ENCODE assay signal across 13 cellular contexts in the genomic region with DNA sequence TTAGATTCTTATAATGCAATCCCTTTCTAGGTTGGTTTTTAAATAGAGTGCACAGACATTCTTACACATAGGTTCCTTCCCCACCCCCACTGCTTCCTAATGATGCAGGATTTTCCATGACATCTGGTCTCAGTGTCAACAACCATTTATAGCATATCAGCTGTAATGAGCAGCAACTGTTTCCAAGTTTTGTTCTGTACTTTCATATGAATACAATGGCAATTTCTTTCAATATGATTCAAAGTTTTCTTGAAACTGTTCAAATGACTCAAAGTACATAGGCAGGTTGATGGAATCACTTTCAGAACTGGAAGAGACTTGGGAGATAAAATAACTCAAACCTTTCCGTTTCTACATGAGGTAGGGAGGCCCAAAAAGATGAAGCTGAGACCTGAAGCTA.
DNase-seq lines count a peak whose midpoint lies in the region; ATAC-seq and TF ChIP-seq lines count a peak whose summit lies in the region.
"Had no signal": no experiment of that assay in that cellular context is flagged by ENCODE, and none has a peak within 500 bp of the region (broad histone marks: within the 10 kb centered on the region; RNA-seq: fewer than 3 reads in every experiment).

No MANE protein-coding gene starts in this region.

- H3K4me1 ChIP-seq in GM23248 (ENCODE audit: insufficient read depth) = peaks cover 29% of the 10 kb centered on the region
- H3K4me1 ChIP-seq in SJCRH30 = peaks cover 17% of the 10 kb centered on the region
- peaks cover 7% of the 10 kb centered on the region for H3K4me1 ChIP-seq in fibroblast of lung (ENCODE audit: control insufficient read depth, extremely low read depth, insufficient read depth, low read length)
- peaks cover 0 to 24% (median 3%) of the 10 kb centered on the region in 3 donors for H3K4me1 ChIP-seq in gastroesophageal sphincter

- H3K9me3 ChIP-seq in GM23248 (ENCODE audit: low read depth) (no peaks in the 10 kb centered on the region), SJCRH30 (replicated peaks) (no peaks in the 10 kb centered on the region), fibroblast of lung (ENCODE audit: control insufficient read depth, insufficient read depth, low read depth, low read length) (no peaks in the 10 kb centered on the region), gastroesophageal sphincter (no peaks in the 10 kb centered on the region)

- no peak overlapping the region for H3K4me3 ChIP-seq in GM23248
- no peak overlapping the region for H3K4me3 ChIP-seq in SJCRH30
- no peak overlapping the region for H3K4me3 ChIP-seq in fibroblast of lung (replicated peaks in 1 of 4; ENCODE audit: control extremely low read depth in 1 of 4, insufficient read depth in 1 of 4, low read depth in 3 of 4, low read length in 4 of 4)
- H3K4me3 ChIP-seq in H7 (ENCODE audit: insufficient read depth, low read depth, low read length) = no peak overlapping the region
- no peak overlapping the region for H3K4me3 ChIP-seq in gastroesophageal sphincter
- H3K4me3 ChIP-seq: SK-N-MC had no signal

- DNase-seq in GM23248 = peak; percentile 50
- DNase-seq in SJCRH30 = peak; percentile 13 to 49
- peak; percentile 40 to 46 for DNase-seq in fibroblast of lung (ENCODE audit: low read depth in 2 of 2)
- peak; percentile 27 to 44 (median 31) for DNase-seq in stimulated activated CD4-positive, alpha-beta T cell treated with anti-CD3 and anti-CD28 coated beads, Interleukin-1b, Interleukin-23, amount 100 ng/mL, for 24 hours (ENCODE audit: low read depth in 4 of 4, low spot score in 1 of 4)
- DNase-seq in H7 = no peak
- DNase-seq in posterior cingulate gyrus = no peak
- DNase-seq in omental fat pad (ENCODE audit: low spot score) = no peak
- DNase-seq: DND-41; effector CD8-positive, alpha-beta T cell; kidney; NCI-H2227 treated with DMSO at 0.1 percent for 48 hours had no signal

- H3K9me2 ChIP-seq in GM23248 (ENCODE audit: insufficient read depth) = no peaks in the 10 kb centered on the region

- H3K36me3 ChIP-seq in GM23248 (ENCODE audit: low read depth) (peaks cover 9% of the 10 kb centered on the region), SJCRH30 (no peaks in the 10 kb centered on the region), fibroblast of lung (ENCODE audit: control insufficient read depth, insufficient read depth, low read length) (peaks cover 1% of the 10 kb centered on the region), H7 (replicated peaks; ENCODE audit: control insufficient read depth, insufficient read depth, low read length) (no peaks in the 10 kb centered on the region), gastroesophageal sphincter (no peaks in the 10 kb centered on the region)

- 100% methylated on average over 1 of the region's 1 CpG for WGBS in GM23248 (ENCODE audit: low coverage in 1 of 2, low lambda C conversion rate in 2 of 2, missing lambda C conversion rate in 2 of 2), 2 experiments
- 63 to 82% methylated on average over 1 of the region's 1 CpG for WGBS in gastroesophageal sphincter (ENCODE audit: low coverage in 1 of 2), 2 donors

- H2AFZ ChIP-seq in GM23248 (no peak overlapping the region), fibroblast of lung (ENCODE audit: low read length) (no peak overlapping the region)

- TF ChIP-seq EP300 in gastroesophageal sphincter (IDR thresholded peaks at IDR 0.05) = no peak

- in situ Hi-C loops in GM23248 (cut with MboI) = loop anchor here (25.0 kb wide), 1 partner anchor 846 kb away; no protein-coding TSS in a partner anchor

- H3K27me3 ChIP-seq in GM23248 (replicated peaks; ENCODE audit: insufficient read depth) (no peaks in the 10 kb centered on the region), SJCRH30 (no peaks in the 10 kb centered on the region), fibroblast of lung (ENCODE audit: control insufficient read depth, insufficient read depth, low read length) (no peaks in the 10 kb centered on the region), H7 (ENCODE audit: control insufficient read depth, insufficient read depth, low read length) (no peaks in the 10 kb centered on the region), gastroesophageal sphincter (no peaks in the 10 kb centered on the region)

- H3K4me2 ChIP-seq in GM23248 (ENCODE audit: unreplicated experiment) = peak overlapping the region; percentile 35
- no peak overlapping the region for H3K4me2 ChIP-seq in fibroblast of lung (ENCODE audit: extremely low read depth, insufficient read depth, low read length)

- intact Hi-C loops in posterior cingulate gyrus (cut with DNase I) = no loop called here

- H4K20me1 ChIP-seq in GM23248 (ENCODE audit: insufficient read depth) (no peaks in the 10 kb centered on the region), fibroblast of lung (ENCODE audit: control insufficient read depth, extremely low read depth, insufficient read depth, low read length) (no peaks in the 10 kb centered on the region)

- no peak for TF ChIP-seq POLR2A in gastroesophageal sphincter (IDR thresholded peaks at IDR 0.05)

- peaks cover 41% of the 10 kb centered on the region for H3F3A ChIP-seq in GM23248 (ENCODE audit: insufficient read depth)

- H3K79me2 ChIP-seq in GM23248 (ENCODE audit: insufficient read depth) = peaks cover 15% of the 10 kb centered on the region; the same call in 1 of the 2 replicates
- no peaks in the 10 kb centered on the region for H3K79me2 ChIP-seq in fibroblast of lung (ENCODE audit: control insufficient read depth, insufficient read depth, low read length)

- H3K27ac ChIP-seq in GM23248 (peak overlapping the region; percentile 59; the same call in 1 of the 2 replicates), SJCRH30 (no peak overlapping the region), fibroblast of lung (ENCODE audit: insufficient read depth, low read length) (no peak overlapping the region), gastroesophageal sphincter (no peak overlapping the region)
- H3K27ac ChIP-seq: SK-N-MC had no signal

- TF ChIP-seq CTCF in fibroblast of lung (conservative IDR thresholded peaks at IDR 0.05 in 1 of 2, IDR thresholded peaks at IDR 0.05 in 1 of 2; ENCODE audit: low read depth in 1 of 2, low read length in 2 of 2) = no peak
- TF ChIP-seq CTCF in gastroesophageal sphincter (IDR thresholded peaks at IDR 0.05) = no peak
- TF ChIP-seq CTCF in omental fat pad (IDR thresholded peaks at IDR 0.05) = no peak

- H3K9ac ChIP-seq in GM23248 = no peak overlapping the region
- no peak overlapping the region for H3K9ac ChIP-seq in fibroblast of lung (ENCODE audit: insufficient read depth, low read length)

- ATAC-seq in gastroesophageal sphincter (no peak), omental fat pad (ENCODE audit: low FRiP score) (no peak)

Comparison
In these comparisons a context has a peak if more than half of its experiments do, and no peak if none do; other contexts are left out.
1. DNase-seq: peak in GM23248 (single experiment), SJCRH30 (2 of 2), fibroblast of lung (2 of 2) and stimulated activated CD4-positive, alpha-beta T cell treated with anti-CD3 and anti-CD28 coated beads, Interleukin-1b, Interleukin-23, amount 100 ng/mL, for 24 hours (4 of 4); none in H7 (single experiment), posterior cingulate gyrus (0 of 10) and omental fat pad (single experiment).